23 cellular contexts compared by ENCODE assay signal in genomic region chr20:8654486-8654885, GRCh38.
"Had no signal": no experiment of that assay in that cellular context is flagged by ENCODE, and none has a peak within 500 bp of the region (broad histone marks: within the 10 kb centered on the region; RNA-seq: fewer than 3 reads in every experiment).

No MANE protein-coding gene starts in this region.

- H3K9me3 Mint-ChIP-seq: dendritic cell treated with granulocyte-macrophage colony-stimulating factor and Interleukin-4, amounts not matched to agents 40 ng/mL and 50 ng/mL, for 4 days; immature natural killer cell; memory B cell had no signal

- H3K27ac ChIP-seq: colonic mucosa, dorsolateral prefrontal cortex, esophagus muscularis mucosa, foreskin keratinocyte, gastroesophageal sphincter, hepatocyte, left ventricle myocardium inferior, lower lobe of right lung had no signal

- H3K27me3 ChIP-seq: colonic mucosa, dorsolateral prefrontal cortex, esophagus muscularis mucosa, foreskin keratinocyte, gastroesophageal sphincter, heart left ventricle, hepatocyte had no signal

- H3K4me1 ChIP-seq: colonic mucosa, foreskin keratinocyte, lower lobe of right lung had no signal

- H3K4me3 ChIP-seq: colonic mucosa, dorsolateral prefrontal cortex, esophagus muscularis mucosa, gastroesophageal sphincter, heart left ventricle, hepatocyte, left ventricle myocardium inferior, lower lobe of right lung had no signal

- H3K4me1 Mint-ChIP-seq: memory B cell had no signal

- ATAC-seq: foreskin keratinocyte, gastroesophageal sphincter, heart left ventricle, left cardiac atrium, lower lobe of right lung had no signal

- H3K27ac Mint-ChIP-seq: dendritic cell treated with granulocyte-macrophage colony-stimulating factor and Interleukin-4, amounts not matched to agents 40 ng/mL and 50 ng/mL, for 4 days; immature natural killer cell; memory B cell had no signal

- FAIRE-seq: frontal cortex, keratinocyte had no signal

- H3K27me3 Mint-ChIP-seq: dendritic cell treated with granulocyte-macrophage colony-stimulating factor and Interleukin-4, amounts not matched to agents 40 ng/mL and 50 ng/mL, for 4 days; memory B cell had no signal

- H2AFZ ChIP-seq: hepatocyte had no signal

- H3K9me3 ChIP-seq: colonic mucosa, esophagus muscularis mucosa, gastroesophageal sphincter, heart left ventricle, left ventricle myocardium inferior, lower lobe of right lung had no signal

- H3K4me2 ChIP-seq: hepatocyte had no signal

- H3K4me3 Mint-ChIP-seq: dendritic cell treated with granulocyte-macrophage colony-stimulating factor and Interleukin-4, amounts not matched to agents 40 ng/mL and 50 ng/mL, for 4 days; immature natural killer cell; memory B cell had no signal

- H3K36me3 ChIP-seq: colonic mucosa, heart left ventricle, left ventricle myocardium inferior, lower lobe of right lung had no signal

- DNase-seq: cerebellar nuclear complex; colonic mucosa; cortex of kidney; dorsolateral prefrontal cortex; effector CD4-positive, alpha-beta T cell; effector memory CD4-positive, alpha-beta T cell; foreskin keratinocyte; heart left ventricle; hypothalamus; immature natural killer cell; left cardiac atrium; left ventricle myocardium inferior; lower lobe of right lung; mammary epithelial cell; mesendoderm; midbrain had no signal

- H3K36me3 Mint-ChIP-seq: memory B cell had no signal

- H3K79me2 ChIP-seq: hepatocyte had no signal
